Comparison of ENCODE assay signal across 9 cellular contexts in the genomic region with DNA sequence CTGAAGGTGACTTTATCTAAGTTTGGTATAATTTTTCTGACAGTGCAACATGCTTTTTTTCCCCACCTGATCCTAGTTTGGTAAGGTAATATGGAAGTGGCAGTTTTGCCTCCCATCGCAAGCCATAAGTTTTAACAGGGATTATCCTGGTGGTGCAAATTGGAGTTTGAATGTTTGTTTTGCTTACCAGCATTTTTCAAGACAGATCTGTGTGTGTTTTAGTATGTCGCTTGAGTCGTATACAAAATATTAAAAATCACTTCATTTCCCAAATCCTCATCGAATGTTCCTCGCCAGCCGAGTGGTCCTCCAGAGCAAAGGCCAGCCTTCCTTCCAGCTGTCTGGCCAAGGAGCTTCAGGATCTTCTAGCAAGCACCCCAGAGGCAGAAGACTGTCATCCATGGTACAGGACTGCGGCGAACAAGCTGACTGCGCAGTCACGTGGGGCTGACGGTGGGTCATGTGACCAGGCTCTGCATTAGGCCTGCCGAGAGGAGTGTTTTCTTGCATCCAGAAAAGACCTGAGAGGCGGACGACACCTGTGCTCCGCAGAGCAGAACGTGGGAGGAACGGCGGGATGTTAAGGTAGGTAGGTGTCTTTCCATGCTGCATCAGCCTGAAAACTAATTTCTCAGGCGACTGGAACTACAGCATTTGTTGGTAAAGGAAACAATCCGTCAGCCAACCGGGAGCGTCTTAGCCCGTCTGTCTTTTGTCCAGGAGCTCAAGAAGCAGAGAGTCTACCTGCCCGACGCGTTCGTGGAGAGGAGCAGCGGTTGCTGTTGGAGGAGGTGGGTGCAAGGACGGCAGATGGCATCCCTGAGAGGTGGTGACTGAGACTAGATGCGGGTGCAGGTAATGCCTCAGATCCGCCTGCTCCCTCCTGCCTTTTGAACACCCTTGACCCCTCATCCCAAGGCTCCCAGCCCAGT. TPM values are rescaled to one million over a fixed set of nuclear protein-coding genes. Genes with fewer than 3 reads are reported as not detected.
A peak's percentile ranks its signal among the peaks of the same experiment; 100 is the strongest.
DNase-seq lines count a peak whose midpoint lies in the region; ATAC-seq and TF ChIP-seq lines count a peak whose summit lies in the region.
"Had no signal": no experiment of that assay in that cellular context is flagged by ENCODE, and none has a peak within 500 bp of the region (broad histone marks: within the 10 kb centered on the region; RNA-seq: fewer than 3 reads in every experiment).

A gene with protein sequence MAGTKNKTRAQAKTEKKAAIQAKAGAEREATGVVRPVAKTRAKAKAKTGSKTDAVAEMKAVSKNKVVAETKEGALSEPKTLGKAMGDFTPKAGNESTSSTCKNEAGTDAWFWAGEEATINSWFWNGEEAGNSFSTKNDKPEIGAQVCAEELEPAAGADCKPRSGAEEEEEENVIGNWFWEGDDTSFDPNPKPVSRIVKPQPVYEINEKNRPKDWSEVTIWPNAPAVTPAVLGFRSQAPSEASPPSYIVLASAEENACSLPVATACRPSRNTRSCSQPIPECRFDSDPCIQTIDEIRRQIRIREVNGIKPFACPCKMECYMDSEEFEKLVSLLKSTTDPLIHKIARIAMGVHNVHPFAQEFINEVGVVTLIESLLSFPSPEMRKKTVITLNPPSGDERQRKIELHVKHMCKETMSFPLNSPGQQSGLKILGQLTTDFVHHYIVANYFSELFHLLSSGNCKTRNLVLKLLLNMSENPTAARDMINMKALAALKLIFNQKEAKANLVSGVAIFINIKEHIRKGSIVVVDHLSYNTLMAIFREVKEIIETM (plus strand): TSS at position 507 of the 932 bp plus-strand sequence. CDS start 28,253 bp downstream, outside the sequence.

- peak within 1 kb of the TSS; percentile 25 for H2AFZ ChIP-seq in osteoblast (ENCODE audit: low read length)

- TF ChIP-seq CTCF in osteoblast (IDR thresholded peaks at IDR 0.05; ENCODE audit: extremely low read depth, low read depth, low read length) = no peak

- no peaks in the 10 kb centered on the region for H3K36me3 Mint-ChIP-seq in activated naive CD4-positive, alpha-beta T cell treated with anti-CD3 and anti-CD28 coated beads for 36 hours (ENCODE audit: low read depth)

- peak within 1 kb of the TSS; percentile 52 for H3K4me3 ChIP-seq in osteoblast (ENCODE audit: insufficient read depth, low read length)
- H3K4me3 ChIP-seq: BLaER1 treated with 17β-estradiol and CSF1 and Interleukin-3, amounts not matched to agents 10 nM and 100 nM had no signal

- H3K27me3 Mint-ChIP-seq in activated naive CD4-positive, alpha-beta T cell treated with anti-CD3 and anti-CD28 coated beads for 36 hours (ENCODE audit: low read depth) = no peaks in the 10 kb centered on the region

- no peaks in the 10 kb centered on the region for H3K9me3 Mint-ChIP-seq in activated naive CD4-positive, alpha-beta T cell treated with anti-CD3 and anti-CD28 coated beads for 36 hours

- H3K4me2 ChIP-seq in osteoblast (ENCODE audit: insufficient read depth, low read length) = peak within 1 kb of the TSS; percentile 61
- H3K4me2 ChIP-seq: BLaER1 treated with 17β-estradiol and CSF1 and Interleukin-3, amounts not matched to agents 10 nM and 100 nM had no signal

- DNase-seq in NCI-H1417 (lab: John Stamatoyannopoulos, UW) (peak; percentile 77 to 90 (median 80)), NCI-H1417 treated with DMSO at 0.1 percent for 48 hours (lab: John Stamatoyannopoulos, UW) (no peak), OCI-M1 (lab: John Stamatoyannopoulos, UW) (peak; percentile 82), germinal center (ENCODE audit: low spot score) (peak; percentile 44), osteoblast (ENCODE audit: insufficient read length, low spot score, missing footprints) (no peak)
- DNase-seq in activated naive CD4-positive, alpha-beta T cell treated with anti-CD3 and anti-CD28 coated beads for 36 hours = peak; percentile 86

- H3K27ac ChIP-seq in osteoblast (ENCODE audit: low read depth, low read length) = no peak within 1 kb of the TSS
- H3K27ac ChIP-seq in temporal lobe (ENCODE audit: low read depth, low read length) = no peak within 1 kb of the TSS
- H3K27ac ChIP-seq: BLaER1 treated with 17β-estradiol and CSF1 and Interleukin-3, amounts not matched to agents 10 nM and 100 nM had no signal

- peak within 1 kb of the TSS; percentile 91 for H3K4me3 Mint-ChIP-seq in activated naive CD4-positive, alpha-beta T cell treated with anti-CD3 and anti-CD28 coated beads for 36 hours

- H3K79me2 ChIP-seq in osteoblast (ENCODE audit: insufficient read depth, low read length) = no peaks in the 10 kb centered on the region

- peak; percentile 98 for ATAC-seq in HG03521 (IDR thresholded peaks at IDR 0.05; ENCODE audit: unreplicated experiment)

- intact Hi-C loops in activated naive CD4-positive, alpha-beta T cell treated with anti-CD3 and anti-CD28 coated beads for 36 hours (cut with micrococcal nuclease) = loop anchor here (5.0 kb wide), 1 partner anchor 47 kb away; no protein-coding TSS in a partner anchor

- H3K36me3 ChIP-seq in osteoblast (ENCODE audit: insufficient read depth, low read length) = no peaks in the 10 kb centered on the region
- H3K36me3 ChIP-seq: BLaER1 treated with 17β-estradiol and CSF1 and Interleukin-3, amounts not matched to agents 10 nM and 100 nM had no signal

- H3K4me1 ChIP-seq in osteoblast (ENCODE audit: insufficient read depth, low read length) = no peaks in the 10 kb centered on the region
- H3K4me1 ChIP-seq: BLaER1 treated with 17β-estradiol and CSF1 and Interleukin-3, amounts not matched to agents 10 nM and 100 nM had no signal

- H3K27ac Mint-ChIP-seq in activated naive CD4-positive, alpha-beta T cell treated with anti-CD3 and anti-CD28 coated beads for 36 hours = peak within 1 kb of the TSS; percentile 54

- H4K20me1 ChIP-seq in osteoblast (ENCODE audit: insufficient read depth, low read length) = no peaks in the 10 kb centered on the region
- H4K20me1 ChIP-seq: BLaER1 treated with 17β-estradiol and CSF1 and Interleukin-3, amounts not matched to agents 10 nM and 100 nM had no signal

- no peaks in the 10 kb centered on the region for H3K9me3 ChIP-seq in osteoblast (ENCODE audit: low read depth, low read length)
- H3K9me3 ChIP-seq: BLaER1 treated with 17β-estradiol and CSF1 and Interleukin-3, amounts not matched to agents 10 nM and 100 nM had no signal

- no peaks in the 10 kb centered on the region for H3K27me3 ChIP-seq in osteoblast (ENCODE audit: insufficient read depth, low read length)
- H3K27me3 ChIP-seq: BLaER1 treated with 17β-estradiol and CSF1 and Interleukin-3, amounts not matched to agents 10 nM and 100 nM had no signal

- H3K4me1 Mint-ChIP-seq in activated naive CD4-positive, alpha-beta T cell treated with anti-CD3 and anti-CD28 coated beads for 36 hours (ENCODE audit: low read depth) = peaks cover 8% of the 10 kb centered on the region

- CTCF ChIA-PET in activated naive CD4-positive, alpha-beta T cell treated with anti-CD3 and anti-CD28 coated beads for 36 hours (lab: Charles Lee) = interaction anchor here (1.2 kb wide), 1 partner anchor 60 kb away, joined by 4 read pairs; no protein-coding TSS in a partner anchor

RNA-seq across cellular contexts. Expression of the gene that starts here (rescaled TPM):
- total RNA-seq in activated naive CD4-positive, alpha-beta T cell treated with anti-CD3 and anti-CD28 coated beads for 36 hours = 1 to 10 TPM; 1.5 to 1.7 TPM
- 3.2 and 3.3 TPM in 2 replicates for total RNA-seq in osteoblast
- total RNA-seq in temporal lobe = 40.1 TPM

Comparison
In these comparisons a context has a peak if more than half of its experiments do, and no peak if none do; other contexts are left out.
1. DNase-seq: peak in NCI-H1417 (3 of 3), OCI-M1 (single experiment), activated naive CD4-positive, alpha-beta T cell treated with anti-CD3 and anti-CD28 coated beads for 36 hours (single experiment) and germinal center (single experiment); none in NCI-H1417 treated with DMSO at 0.1 percent for 48 hours (single experiment) and osteoblast (single experiment).